14 cellular contexts compared by ENCODE assay signal in the genomic region with DNA sequence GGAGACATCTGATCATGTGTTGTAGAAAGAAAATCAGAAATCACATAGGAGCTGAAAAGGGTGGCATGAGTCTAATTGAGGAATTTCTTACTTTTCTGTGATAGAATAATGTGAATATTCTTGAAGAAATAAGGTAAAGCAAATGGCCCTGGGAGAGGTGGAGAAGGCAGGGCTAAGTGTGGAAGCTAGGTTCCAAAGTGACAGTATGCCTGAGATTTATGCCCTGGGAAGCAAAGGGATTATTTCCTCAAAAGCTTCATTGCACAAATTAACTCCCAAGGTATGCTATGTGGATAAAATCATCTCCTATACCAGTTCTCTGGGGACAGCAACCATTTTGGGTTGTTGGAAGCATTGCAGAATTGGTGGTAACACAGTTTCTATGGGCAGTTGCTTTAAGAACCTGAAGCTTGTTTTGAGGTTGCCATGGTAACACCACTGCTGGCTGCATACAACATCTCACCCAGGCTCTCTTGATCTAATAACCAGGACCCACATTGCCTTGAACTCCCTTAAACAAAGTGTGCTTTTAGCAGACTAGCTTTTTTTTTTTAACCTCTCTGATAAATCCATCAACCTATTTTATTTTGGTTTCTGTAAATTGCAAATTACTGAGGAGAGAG. TPM values are rescaled to one million over a fixed set of nuclear protein-coding genes. Genes with fewer than 3 reads are reported as not detected.
DNase-seq lines count a peak whose midpoint lies in the region; ATAC-seq and TF ChIP-seq lines count a peak whose summit lies in the region.
"Had no signal": no experiment of that assay in that cellular context is flagged by ENCODE, and none has a peak within 500 bp of the region (broad histone marks: within the 10 kb centered on the region; RNA-seq: fewer than 3 reads in every experiment).

No MANE protein-coding gene starts in this region.

- H3K27ac ChIP-seq in naive thymus-derived CD4-positive, alpha-beta T cell (ENCODE audit: low read depth, low read length) = no peak overlapping the region
- H3K27ac ChIP-seq in suprapubic skin = no peak overlapping the region

- intact Hi-C loops in naive thymus-derived CD4-positive, alpha-beta T cell (cut with micrococcal nuclease) = no loop called here

- H3K4me1 Mint-ChIP-seq in effector memory CD8-positive, alpha-beta T cell (ENCODE audit: low read depth in 2 of 2) = no peaks in the 10 kb centered on the region
- H3K4me1 Mint-ChIP-seq in naive thymus-derived CD4-positive, alpha-beta T cell = no peaks in the 10 kb centered on the region

- H3K27me3 Mint-ChIP-seq in effector memory CD8-positive, alpha-beta T cell = peaks cover 0 to 4% of the 10 kb centered on the region in 2 donors
- H3K27me3 Mint-ChIP-seq in naive thymus-derived CD4-positive, alpha-beta T cell = peaks cover 0 to 4% (median 2%) of the 10 kb centered on the region in 5 donors

- DNase-seq in DMS53 (lab: John Stamatoyannopoulos, UW) = peak; percentile 94
- peak; percentile 11 for DNase-seq in NCI-H2227 treated with DMSO at 0.1 percent for 48 hours (lab: John Stamatoyannopoulos, UW)
- no peak for DNase-seq in effector memory CD8-positive, alpha-beta T cell
- peak in 3 of 9 donors; percentile 11 to 23 (median 15) for DNase-seq in naive thymus-derived CD4-positive, alpha-beta T cell
- no peak for DNase-seq in suprapubic skin (ENCODE audit: low spot score in 2 of 2)
- no peak for DNase-seq in stimulated activated CD4-positive, alpha-beta T cell treated with anti-CD3 and anti-CD28 coated beads, Interleukin-2, amount 100 ng/mL, for 48 hours
- DNase-seq in T-helper 1 cell = no peak
- DNase-seq: activated CD4-positive, CD25-positive, alpha-beta regulatory T cell; cortex of kidney; hippocampal formation; NCI-H146 had no signal

- POLR2A ChIA-PET in naive thymus-derived CD4-positive, alpha-beta T cell (lab: Charles Lee) = no interaction called here

- no peaks in the 10 kb centered on the region for H3K36me3 Mint-ChIP-seq in effector memory CD8-positive, alpha-beta T cell (ENCODE audit: insufficient read depth)
- no peaks in the 10 kb centered on the region for H3K36me3 Mint-ChIP-seq in naive thymus-derived CD4-positive, alpha-beta T cell

- no peaks in the 10 kb centered on the region for H3K36me3 ChIP-seq in naive thymus-derived CD4-positive, alpha-beta T cell (ENCODE audit: control insufficient read depth in 2 of 3, insufficient read depth in 3 of 3, low read length in 3 of 3)
- no peaks in the 10 kb centered on the region for H3K36me3 ChIP-seq in suprapubic skin
- H3K36me3 ChIP-seq: Peyer's patch had no signal

- no peak overlapping the region for H3K4me3 ChIP-seq in naive thymus-derived CD4-positive, alpha-beta T cell (ENCODE audit: low read length)
- no peak overlapping the region for H3K4me3 ChIP-seq in suprapubic skin
- H3K4me3 ChIP-seq: Peyer's patch had no signal

- no peaks in the 10 kb centered on the region for H3K27me3 ChIP-seq in naive thymus-derived CD4-positive, alpha-beta T cell (ENCODE audit: control insufficient read depth in 2 of 2, insufficient read depth in 2 of 2, low read length in 2 of 2)
- no peaks in the 10 kb centered on the region for H3K27me3 ChIP-seq in suprapubic skin
- H3K27me3 ChIP-seq: Peyer's patch had no signal

- no peak for TF ChIP-seq POLR2A in suprapubic skin (IDR thresholded peaks at IDR 0.05)

- no peak for TF ChIP-seq EP300 in suprapubic skin (IDR thresholded peaks at IDR 0.05)

- H3K4me1 ChIP-seq in naive thymus-derived CD4-positive, alpha-beta T cell (ENCODE audit: control insufficient read depth in 2 of 2, insufficient read depth in 2 of 2, low read length in 2 of 2) = no peaks in the 10 kb centered on the region
- H3K4me1 ChIP-seq in suprapubic skin = no peaks in the 10 kb centered on the region

- H3K9me3 Mint-ChIP-seq in effector memory CD8-positive, alpha-beta T cell = no peaks in the 10 kb centered on the region
- no peaks in the 10 kb centered on the region for H3K9me3 Mint-ChIP-seq in naive thymus-derived CD4-positive, alpha-beta T cell
- H3K9me3 Mint-ChIP-seq: activated T-helper 1 cell treated with anti-CD3 and anti-CD28 coated beads, Interleukin-12 subunit alpha, Interleukin-12 subunit beta, Interleukin-2, Interleukin-4 antibody, amounts not matched to agents 30 ng/mL and 10 ng/mL and 1 ng/mL, durations not matched to agents 14 hours and 24 hours and 36 hours had no signal

- H3K4me3 Mint-ChIP-seq in effector memory CD8-positive, alpha-beta T cell = no peak overlapping the region
- no peak overlapping the region for H3K4me3 Mint-ChIP-seq in naive thymus-derived CD4-positive, alpha-beta T cell
- H3K4me3 Mint-ChIP-seq: activated T-helper 1 cell treated with anti-CD3 and anti-CD28 coated beads, Interleukin-12 subunit alpha, Interleukin-12 subunit beta, Interleukin-2, Interleukin-4 antibody, amounts not matched to agents 30 ng/mL and 10 ng/mL and 1 ng/mL, durations not matched to agents 14 hours and 24 hours and 36 hours had no signal

- no peak overlapping the region for H3K27ac Mint-ChIP-seq in effector memory CD8-positive, alpha-beta T cell
- no peak overlapping the region for H3K27ac Mint-ChIP-seq in naive thymus-derived CD4-positive, alpha-beta T cell
- H3K27ac Mint-ChIP-seq: activated T-helper 1 cell treated with anti-CD3 and anti-CD28 coated beads, Interleukin-12 subunit alpha, Interleukin-12 subunit beta, Interleukin-2, Interleukin-4 antibody, amounts not matched to agents 30 ng/mL and 10 ng/mL and 1 ng/mL, durations not matched to agents 14 hours and 24 hours and 36 hours had no signal

- no peak for TF ChIP-seq CTCF in suprapubic skin (IDR thresholded peaks at IDR 0.05)

- peak; percentile 55 for ATAC-seq in effector memory CD8-positive, alpha-beta T cell (replicated peaks)
- peak; percentile 29 for ATAC-seq in naive thymus-derived CD4-positive, alpha-beta T cell
- ATAC-seq in HG02870 (IDR thresholded peaks at IDR 0.05; ENCODE audit: unreplicated experiment) = no peak

- no peaks in the 10 kb centered on the region for H3K9me3 ChIP-seq in naive thymus-derived CD4-positive, alpha-beta T cell (ENCODE audit: control insufficient read depth in 2 of 3, low read length in 3 of 3)
- no peaks in the 10 kb centered on the region for H3K9me3 ChIP-seq in suprapubic skin
- H3K9me3 ChIP-seq: Peyer's patch had no signal

- CTCF ChIA-PET in naive thymus-derived CD4-positive, alpha-beta T cell (lab: Charles Lee) = no interaction called here

RNA-seq across cellular contexts. Expression of a gene that starts 21.0 kb away (rescaled TPM):
- total RNA-seq in naive thymus-derived CD4-positive, alpha-beta T cell = under 1 TPM in 1 of 5 experiments, not detected in 4; 0.75 TPM
- under 1 TPM in 1 of 2 donors, not detected in 1; 0.67 TPM for polyA plus RNA-seq in naive thymus-derived CD4-positive, alpha-beta T cell
- 100 to 1,000 TPM; 123 to 166 (median 132) TPM for total RNA-seq in suprapubic skin

Comparison
In these comparisons a context has a peak if more than half of its experiments do, and no peak if none do; other contexts are left out.
1. DNase-seq: peak in DMS53 (single experiment) and NCI-H2227 treated with DMSO at 0.1 percent for 48 hours (single experiment); none in effector memory CD8-positive, alpha-beta T cell (0 of 3), suprapubic skin (0 of 2), stimulated activated CD4-positive, alpha-beta T cell treated with anti-CD3 and anti-CD28 coated beads, Interleukin-2, amount 100 ng/mL, for 48 hours (0 of 2) and T-helper 1 cell (0 of 5).
2. RNA of a gene that starts 21.0 kb away (total RNA-seq): 123 to 166 TPM in suprapubic skin; 0.75 TPM in naive thymus-derived CD4-positive, alpha-beta T cell; every median in the first group is over 10 times any median in the second.